ENCODE assay signal across 8 cellular contexts in genomic region chr17:15966183-15966878, GRCh38. TPM values are rescaled to one million over a fixed set of nuclear protein-coding genes. Genes with fewer than 3 reads are reported as not detected.
DNase-seq lines count a peak whose midpoint lies in the region; ATAC-seq, FAIRE-seq and TF ChIP-seq lines count a peak whose summit lies in the region.

No MANE protein-coding gene starts in this region.

- peaks cover 33% of the 10 kb centered on the region for H3K4me1 Mint-ChIP-seq in activated naive CD8-positive, alpha-beta T cell (ENCODE audit: low read depth)
- peaks cover 13% of the 10 kb centered on the region for H3K4me1 Mint-ChIP-seq in activated naive CD8-positive, alpha-beta T cell treated with anti-CD3 and anti-CD28 coated beads, Interleukin-2, amount 50 U/mL, for 24 hours

- FAIRE-seq in RCC 7860 (lab: Jason Lieb, UNC) = no peak

- no peak for TF ChIP-seq EP300 in tibial nerve (IDR thresholded peaks at IDR 0.05)

- H3K27ac Mint-ChIP-seq in activated naive CD8-positive, alpha-beta T cell = peak overlapping the region; percentile 51
- no peak overlapping the region for H3K27ac Mint-ChIP-seq in activated naive CD8-positive, alpha-beta T cell treated with anti-CD3 and anti-CD28 coated beads, Interleukin-2, amount 50 U/mL, for 24 hours

- no peaks in the 10 kb centered on the region for H3K36me3 ChIP-seq in tibial nerve

- ATAC-seq in activated naive CD8-positive, alpha-beta T cell treated with anti-CD3 and anti-CD28 coated beads, Interleukin-2, amount 50 U/mL, for 24 hours = no peak

- no peaks in the 10 kb centered on the region for H3K9me3 ChIP-seq in tibial nerve

- H3K27me3 ChIP-seq in tibial nerve = no peaks in the 10 kb centered on the region

- no peak for DNase-seq in activated naive CD8-positive, alpha-beta T cell treated with anti-CD3 and anti-CD28 coated beads, Interleukin-2, amount 50 U/mL, for 24 hours
- peak; percentile 37 for DNase-seq in amniotic epithelial cell (ENCODE audit: low read depth)
- DNase-seq in islet precursor cell = peak; percentile 93
- DNase-seq in tibial nerve (ENCODE audit: low spot score in 2 of 2) = no peak
- no peak for DNase-seq in COLO829 (ENCODE audit: low spot score)
- DNase-seq in RCC 7860 (ENCODE audit: low spot score) = no peak
- no peak for DNase-seq in stimulated activated CD4-positive, alpha-beta T cell treated with anti-CD3 and anti-CD28 coated beads, Interleukin-1b, Interleukin-23, amount 100 ng/mL, for 48 hours

- peak overlapping the region in 3 of 4 donors; percentile 51 to 67 (median 54) for H3K27ac ChIP-seq in tibial nerve

- no peaks in the 10 kb centered on the region for H3K27me3 Mint-ChIP-seq in activated naive CD8-positive, alpha-beta T cell
- H3K27me3 Mint-ChIP-seq in activated naive CD8-positive, alpha-beta T cell treated with anti-CD3 and anti-CD28 coated beads, Interleukin-2, amount 50 U/mL, for 24 hours = peaks cover 9% of the 10 kb centered on the region

- H3K36me3 Mint-ChIP-seq in activated naive CD8-positive, alpha-beta T cell = no peaks in the 10 kb centered on the region
- H3K36me3 Mint-ChIP-seq in activated naive CD8-positive, alpha-beta T cell treated with anti-CD3 and anti-CD28 coated beads, Interleukin-2, amount 50 U/mL, for 24 hours (ENCODE audit: low read depth) = no peaks in the 10 kb centered on the region

- H3K4me1 ChIP-seq in tibial nerve = peaks cover 0 to 19% (median 5%) of the 10 kb centered on the region in 4 donors

- TF ChIP-seq POLR2A in tibial nerve (IDR thresholded peaks at IDR 0.05) = no peak

- WGBS in tibial nerve, 2 donors = 38 to 40% methylated on average over 13 of the region's 13 CpGs

- peak overlapping the region; percentile 73 for H3K4me3 Mint-ChIP-seq in activated naive CD8-positive, alpha-beta T cell
- H3K4me3 Mint-ChIP-seq in activated naive CD8-positive, alpha-beta T cell treated with anti-CD3 and anti-CD28 coated beads, Interleukin-2, amount 50 U/mL, for 24 hours = no peak overlapping the region

- no peak for TF ChIP-seq CTCF in tibial nerve (IDR thresholded peaks at IDR 0.05)

- H3K4me3 ChIP-seq in tibial nerve = no peak overlapping the region

- H3K9me3 Mint-ChIP-seq in activated naive CD8-positive, alpha-beta T cell (ENCODE audit: low read depth) = no peaks in the 10 kb centered on the region
- H3K9me3 Mint-ChIP-seq in activated naive CD8-positive, alpha-beta T cell treated with anti-CD3 and anti-CD28 coated beads, Interleukin-2, amount 50 U/mL, for 24 hours = no peaks in the 10 kb centered on the region

RNA-seq across cellular contexts. Expression of gene ADORA2B, which starts 21.4 kb away (rescaled TPM):
- 1 to 10 TPM in 2 of 4 donors, under 1 TPM in 1, not detected in 1; 0.59 to 3.6 (median 1.1) TPM for total RNA-seq in tibial nerve

RNA-seq across cellular contexts. Expression of gene ZSWIM7, which starts 33.2 kb away (rescaled TPM):
- total RNA-seq in tibial nerve = 10 to 100 TPM in 3 of 4 donors, 1 to 10 TPM in 1; 7.0 to 31.2 (median 17.4) TPM

RNA-seq across cellular contexts. Expression of gene TTC19, which starts 33.3 kb away (rescaled TPM):
- total RNA-seq in tibial nerve = 100 to 1,000 TPM in 3 of 4 donors, 10 to 100 TPM in 1; 88.3 to 152 (median 124) TPM

Comparison
In these comparisons a context has a peak if more than half of its experiments do, and no peak if none do; other contexts are left out.
1. DNase-seq: peak in amniotic epithelial cell (single experiment) and islet precursor cell (single experiment); none in activated naive CD8-positive, alpha-beta T cell treated with anti-CD3 and anti-CD28 coated beads, Interleukin-2, amount 50 U/mL, for 24 hours (single experiment), tibial nerve (0 of 2), COLO829 (single experiment), RCC 7860 (single experiment) and stimulated activated CD4-positive, alpha-beta T cell treated with anti-CD3 and anti-CD28 coated beads, Interleukin-1b, Interleukin-23, amount 100 ng/mL, for 48 hours (single experiment).